In genomic region chr5:92525131-92525530, GRCh38 we compare ENCODE assay signal across 36 cellular contexts.
"Had no signal": no experiment of that assay in that cellular context is flagged by ENCODE, and none has a peak within 500 bp of the region (broad histone marks: within the 10 kb centered on the region; RNA-seq: fewer than 3 reads in every experiment).

No MANE protein-coding gene starts in this region.

- H3K36me3 ChIP-seq: ascending aorta, cardiac muscle cell, Peyer's patch, SJSA1 had no signal

- H3K4me1 ChIP-seq: ascending aorta, Peyer's patch had no signal

- H3K4me1 Mint-ChIP-seq: activated B cell treated with CpG ODN at 0.5 μM for 24 hours; activated CD4-positive, alpha-beta memory T cell treated with anti-CD3 and anti-CD28 coated beads, Interleukin-2, amount 10 ng/mL, durations not matched to agents 7 days and 5 days; activated CD8-positive, alpha-beta memory T cell treated with anti-CD3 and anti-CD28 coated beads, Interleukin-2, amount 10 ng/mL, durations not matched to agents 7 days and 5 days; activated naive CD8-positive, alpha-beta T cell treated with anti-CD3 and anti-CD28 coated beads for 36 hours; central memory CD8-positive, alpha-beta T cell had no signal

- ATAC-seq: activated CD8-positive, alpha-beta memory T cell treated with anti-CD3 and anti-CD28 coated beads, Interleukin-2, amount 10 ng/mL, durations not matched to agents 7 days and 5 days; K562; PC-3 had no signal

- DNase-seq: activated B cell treated with CpG ODN at 0.5 μM for 24 hours; activated CD4-positive, alpha-beta memory T cell treated with anti-CD3 and anti-CD28 coated beads, Interleukin-2, amount 10 ng/mL, durations not matched to agents 7 days and 5 days; activated CD4-positive, alpha-beta T cell treated with anti-CD3 and anti-CD28 coated beads for 4 hours; activated CD4-positive, CD25-positive, alpha-beta regulatory T cell treated with anti-CD3 and anti-CD28 coated beads, Interleukin-2, amount 50 U/mL, for 72 hours; activated CD8-positive, alpha-beta memory T cell treated with anti-CD3 and anti-CD28 coated beads for 24 hours; activated CD8-positive, alpha-beta memory T cell treated with anti-CD3 and anti-CD28 coated beads, Interleukin-2, amount 10 ng/mL, durations not matched to agents 7 days and 5 days; activated CD8-positive, alpha-beta memory T cell treated with anti-CD3 and anti-CD28 coated beads, Interleukin-2, amount 50 U/mL, for 48 hours; activated effector memory CD4-positive, alpha-beta T cell treated with Interleukin-2 at 50 U/mL for 16 hours; activated naive CD4-positive, alpha-beta T cell treated with anti-CD3 and anti-CD28 coated beads, Interleukin-2, amount 50 U/mL, for 16 hours; activated naive CD8-positive, alpha-beta T cell treated with anti-CD3 and anti-CD28 coated beads for 36 hours; activated T-cell treated with anti-CD3 and anti-CD28 coated beads, Interleukin-2, amount 50 U/mL, for 48 hours; amygdala; NCI-H1048; NCI-H1105 treated with DMSO at 0.1 percent for 48 hours; NCI-H1436 treated with DMSO at 0.1 percent for 48 hours; NCI-H187; NCI-H2029 treated with DMSO at 0.1 percent for 48 hours; NCI-H2107; NCI-H2171; NCI-H510A; NCI-H526; NCI-H748 treated with DMSO at 0.1 percent for 48 hours; NK-92 treated with Interleukin-12 subunit alpha and Interleukin-12 subunit beta, amount 100 ng/mL, for 24 hours; PC-3; Peyer's patch; RPMI8226; SHP77 treated with DMSO at 0.1 percent for 48 hours; SK-N-SH had no signal

- H3K4me3 Mint-ChIP-seq: activated B cell treated with CpG ODN at 0.5 μM for 24 hours; activated CD4-positive, alpha-beta memory T cell treated with anti-CD3 and anti-CD28 coated beads, Interleukin-2, amount 10 ng/mL, durations not matched to agents 7 days and 5 days; activated CD8-positive, alpha-beta memory T cell treated with anti-CD3 and anti-CD28 coated beads, Interleukin-2, amount 10 ng/mL, durations not matched to agents 7 days and 5 days; activated naive CD8-positive, alpha-beta T cell treated with anti-CD3 and anti-CD28 coated beads for 36 hours; central memory CD8-positive, alpha-beta T cell; T-helper 1 cell treated with Interleukin-12 subunit alpha and Interleukin-12 subunit beta and Interleukin-4 antibody, amounts not matched to agents 30 μg/mL and 1 μg/mL, for 36 hours; T-helper 2 cell treated with Interferon-gamma antibody and Interleukin-4, amounts not matched to agents 5 μg/mL and 100 μg/mL, for 36 hours had no signal

- H3K9me3 ChIP-seq: ascending aorta, Peyer's patch, SJSA1, SK-N-SH had no signal

- H3K9ac ChIP-seq: SK-N-SH had no signal

- H3K4me3 ChIP-seq: ascending aorta, cardiac muscle cell, K562, Peyer's patch, SJSA1 had no signal

- H3K36me3 Mint-ChIP-seq: activated CD8-positive, alpha-beta memory T cell treated with anti-CD3 and anti-CD28 coated beads, Interleukin-2, amount 10 ng/mL, durations not matched to agents 7 days and 5 days; activated naive CD8-positive, alpha-beta T cell treated with anti-CD3 and anti-CD28 coated beads for 36 hours had no signal

- H3K27ac ChIP-seq: ascending aorta, cardiac muscle cell, Peyer's patch, SJSA1, VCaP had no signal

- H3K27me3 ChIP-seq: ascending aorta, cardiac muscle cell, Peyer's patch, SJSA1 had no signal

- H3K27ac Mint-ChIP-seq: activated B cell treated with CpG ODN at 0.5 μM for 24 hours; activated CD4-positive, alpha-beta memory T cell treated with anti-CD3 and anti-CD28 coated beads, Interleukin-2, amount 10 ng/mL, durations not matched to agents 7 days and 5 days; activated CD8-positive, alpha-beta memory T cell treated with anti-CD3 and anti-CD28 coated beads, Interleukin-2, amount 10 ng/mL, durations not matched to agents 7 days and 5 days; activated naive CD8-positive, alpha-beta T cell treated with anti-CD3 and anti-CD28 coated beads for 36 hours; T-helper 1 cell treated with Interleukin-12 subunit alpha and Interleukin-12 subunit beta and Interleukin-4 antibody, amounts not matched to agents 30 μg/mL and 1 μg/mL, for 36 hours; T-helper 2 cell treated with Interferon-gamma antibody and Interleukin-4, amounts not matched to agents 5 μg/mL and 100 μg/mL, for 36 hours had no signal

- H3K27me3 Mint-ChIP-seq: activated B cell treated with CpG ODN at 0.5 μM for 24 hours; activated CD4-positive, alpha-beta memory T cell treated with anti-CD3 and anti-CD28 coated beads, Interleukin-2, amount 10 ng/mL, durations not matched to agents 7 days and 5 days; activated CD8-positive, alpha-beta memory T cell treated with anti-CD3 and anti-CD28 coated beads, Interleukin-2, amount 10 ng/mL, durations not matched to agents 7 days and 5 days; activated naive CD8-positive, alpha-beta T cell treated with anti-CD3 and anti-CD28 coated beads for 36 hours; central memory CD8-positive, alpha-beta T cell had no signal

- H3K4me2 ChIP-seq: SK-N-SH had no signal
